18 cellular contexts compared by ENCODE assay signal in the genomic region with DNA sequence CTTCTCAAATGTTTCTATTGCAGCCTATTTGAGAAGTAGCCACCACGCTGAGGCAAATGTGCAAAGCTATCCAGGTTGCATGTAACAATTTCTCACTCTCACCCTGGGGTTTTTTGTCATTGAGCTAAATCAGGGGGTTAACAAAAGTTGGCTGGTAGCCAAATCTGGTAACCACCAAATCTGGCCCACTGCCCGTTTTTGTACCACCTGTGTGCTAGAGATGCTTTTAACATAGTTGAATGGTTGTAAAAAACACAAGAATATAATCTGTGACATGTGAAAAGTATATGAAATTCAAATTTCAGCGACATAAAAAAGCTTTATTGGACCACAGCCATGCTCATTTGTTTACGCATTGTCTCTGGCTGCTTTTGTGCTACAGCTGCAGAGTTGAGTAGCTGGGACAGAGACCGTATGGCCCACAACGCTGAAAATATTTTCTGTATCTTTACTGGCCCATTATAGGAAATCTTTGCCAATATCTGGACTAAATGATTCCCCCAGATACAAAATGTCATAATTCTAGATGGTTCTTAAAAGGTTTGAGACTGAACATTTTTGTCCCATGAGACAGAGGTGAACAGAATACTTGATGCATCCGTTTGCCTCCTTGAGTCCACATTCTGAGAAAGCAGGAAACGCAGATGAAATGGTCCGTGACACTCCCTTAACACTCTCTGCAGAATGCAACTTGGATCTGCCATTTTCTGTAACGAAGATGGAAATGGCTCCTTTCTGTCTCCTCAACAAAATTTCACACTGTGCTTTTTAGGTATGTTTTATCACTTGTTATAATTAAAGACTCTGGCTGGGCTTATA.
DNase-seq lines count a peak whose midpoint lies in the region; ATAC-seq and TF ChIP-seq lines count a peak whose summit lies in the region.
"Had no signal": no experiment of that assay in that cellular context is flagged by ENCODE, and none has a peak within 500 bp of the region (broad histone marks: within the 10 kb centered on the region; RNA-seq: fewer than 3 reads in every experiment).

No MANE protein-coding gene starts in this region.

- no peaks in the 10 kb centered on the region for H3K36me3 ChIP-seq in neuronal stem cell (replicated peaks in 1 of 2; ENCODE audit: control insufficient read depth in 2 of 2, insufficient read depth in 2 of 2, low read length in 2 of 2)
- H3K36me3 ChIP-seq in CD8-positive, alpha-beta memory T cell (ENCODE audit: insufficient read depth, low read length): no peaks in the 10 kb centered on the region
- H3K36me3 ChIP-seq: breast epithelium, esophagus squamous epithelium, HAP-1 had no signal

- H3K4me3 ChIP-seq in fibroblast of the aortic adventitia (ENCODE audit: low read depth, low read length) (no peak overlapping the region), neuronal stem cell (ENCODE audit: low read length in 2 of 2) (no peak overlapping the region)
- no peak overlapping the region for H3K4me3 ChIP-seq in CD8-positive, alpha-beta memory T cell (ENCODE audit: low read length)
- H3K4me3 ChIP-seq: breast epithelium, esophagus squamous epithelium, HAP-1, hepatocyte had no signal

- H2AK5ac ChIP-seq in neuronal stem cell (ENCODE audit: low read depth, low read length): no peak overlapping the region

- no peak overlapping the region for H2BK120ac ChIP-seq in neuronal stem cell (ENCODE audit: low read depth, low read length)

- H3K4me2 ChIP-seq in neuronal stem cell (ENCODE audit: insufficient read depth, low read length, poor library complexity, severe bottlenecking): no peak overlapping the region
- H3K4me2 ChIP-seq: hepatocyte had no signal

- no peak overlapping the region for H3K14ac ChIP-seq in neuronal stem cell (ENCODE audit: low read length)

- no CpG with 5 or more reads among the region's 10 CpGs for WGBS in neuronal stem cell (ENCODE audit: extremely low coverage in 2 of 2, insufficient read length in 2 of 2, insufficient replicate concordance in 1 of 2), 2 donors

- no peak overlapping the region for H2AFZ ChIP-seq in neuronal stem cell (ENCODE audit: low read length)
- H2AFZ ChIP-seq: hepatocyte had no signal

- ATAC-seq in HG02852 (IDR thresholded peaks at IDR 0.05; ENCODE audit: unreplicated experiment): no peak
- ATAC-seq: HepG2 had no signal

- no peaks in the 10 kb centered on the region for H3K36me3 Mint-ChIP-seq in CD8-positive, alpha-beta memory T cell
- H3K36me3 Mint-ChIP-seq: activated naive CD8-positive, alpha-beta T cell treated with anti-CD3 and anti-CD28 coated beads for 36 hours had no signal

- DNase-seq in COR-L47 (lab: John Stamatoyannopoulos, UW) (peak; percentile 81), NCI-H1092 treated with DMSO at 0.1 percent for 48 hours (lab: John Stamatoyannopoulos, UW) (peak; percentile 65), NCI-H446 treated with DMSO at 0.1 percent for 48 hours (lab: John Stamatoyannopoulos, UW) (peak; percentile 2), fibroblast of the aortic adventitia (ENCODE audit: low read depth) (peak; percentile 30), neuronal stem cell (ENCODE audit: low spot score) (no peak)
- DNase-seq in stimulated activated CD4-positive, alpha-beta T cell treated with anti-CD3 and anti-CD28 coated beads, Interleukin-12 subunit alpha, Interleukin-12 subunit beta, amount 100 ng/mL, for 4 hours: no peak
- DNase-seq in CD8-positive, alpha-beta memory T cell: no peak
- DNase-seq: activated CD4-positive, alpha-beta T cell treated with anti-CD3 and anti-CD28 coated beads, Interleukin-2, amount 50 U/mL, for 48 hours; activated naive CD8-positive, alpha-beta T cell treated with anti-CD3 and anti-CD28 coated beads for 36 hours; activated T-cell treated with anti-CD3 and anti-CD28 coated beads, Interleukin-2, amount 50 U/mL, for 24 hours; esophagus squamous epithelium; kidney glomerular epithelial cell; MV-4-11 had no signal

- no peak overlapping the region for H2BK5ac ChIP-seq in neuronal stem cell (ENCODE audit: low read length)

- H3K9ac ChIP-seq in neuronal stem cell (ENCODE audit: low read depth, low read length, poor library complexity): no peak overlapping the region

- no peak overlapping the region for H4K91ac ChIP-seq in neuronal stem cell (ENCODE audit: low read depth, low read length, poor library complexity)

- no peak overlapping the region for H3K4ac ChIP-seq in neuronal stem cell (ENCODE audit: low read length)

- H3K4me1 ChIP-seq in neuronal stem cell (ENCODE audit: control insufficient read depth in 2 of 2, insufficient read depth in 1 of 2, low read depth in 1 of 2, low read length in 2 of 2): no peaks in the 10 kb centered on the region
- H3K4me1 ChIP-seq in CD8-positive, alpha-beta memory T cell (ENCODE audit: insufficient read depth, low read length): no peaks in the 10 kb centered on the region
- H3K4me1 ChIP-seq: breast epithelium, HAP-1 had no signal

- H3K23ac ChIP-seq in neuronal stem cell (ENCODE audit: low read depth, low read length, poor library complexity): no peak overlapping the region

- CTCF ChIA-PET in CD8-positive, alpha-beta memory T cell (lab: Charles Lee): no interaction called here

- peaks cover 0 to 10% (median 4%) of the 10 kb centered on the region in 5 donors for H3K9me3 Mint-ChIP-seq in CD8-positive, alpha-beta memory T cell
- H3K9me3 Mint-ChIP-seq: activated naive CD8-positive, alpha-beta T cell treated with anti-CD3 and anti-CD28 coated beads for 36 hours had no signal

- POLR2A ChIA-PET in CD8-positive, alpha-beta memory T cell (lab: Charles Lee): no interaction called here

- H3K27me3 Mint-ChIP-seq in CD8-positive, alpha-beta memory T cell: peaks cover 0 to 1% of the 10 kb centered on the region in 2 donors
- H3K27me3 Mint-ChIP-seq: activated naive CD8-positive, alpha-beta T cell treated with anti-CD3 and anti-CD28 coated beads for 36 hours; activated T-cell treated with anti-CD3 and anti-CD28 coated beads, Interleukin-2, amount 50 U/mL, for 24 hours had no signal

- no peak overlapping the region for H3K4me3 Mint-ChIP-seq in CD8-positive, alpha-beta memory T cell
- H3K4me3 Mint-ChIP-seq: activated naive CD8-positive, alpha-beta T cell treated with anti-CD3 and anti-CD28 coated beads for 36 hours; activated T-cell treated with anti-CD3 and anti-CD28 coated beads, Interleukin-2, amount 50 U/mL, for 24 hours had no signal

- H4K8ac ChIP-seq in neuronal stem cell (ENCODE audit: low read depth, low read length): no peak overlapping the region

- no peaks in the 10 kb centered on the region for H3K27me3 ChIP-seq in neuronal stem cell (ENCODE audit: control insufficient read depth in 3 of 3, insufficient read depth in 3 of 3, low read depth in 1 of 3, low read length in 3 of 3)
- no peaks in the 10 kb centered on the region for H3K27me3 ChIP-seq in CD8-positive, alpha-beta memory T cell (ENCODE audit: insufficient read depth, low read length, poor library complexity, severe bottlenecking)
- H3K27me3 ChIP-seq: breast epithelium, esophagus squamous epithelium, hepatocyte had no signal

- no peak overlapping the region for H2BK15ac ChIP-seq in neuronal stem cell (ENCODE audit: low read length)

- H2BK12ac ChIP-seq in neuronal stem cell (ENCODE audit: low read length): no peak overlapping the region

- no peak overlapping the region for H3K18ac ChIP-seq in neuronal stem cell (ENCODE audit: low read length)

- TF ChIP-seq CTCF in fibroblast of the aortic adventitia (IDR thresholded peaks at IDR 0.05; ENCODE audit: insufficient read depth, low read length): no peak

- no peaks in the 10 kb centered on the region for H3K9me3 ChIP-seq in neuronal stem cell (replicated peaks in 1 of 2; ENCODE audit: control insufficient read depth in 2 of 2, insufficient read depth in 1 of 2, low read depth in 1 of 2, low read length in 2 of 2)
- H3K9me3 ChIP-seq in CD8-positive, alpha-beta memory T cell (ENCODE audit: low read length): no peaks in the 10 kb centered on the region
- H3K9me3 ChIP-seq: breast epithelium, esophagus squamous epithelium, HAP-1 had no signal

- H3K27ac ChIP-seq in neuronal stem cell (replicated peaks; ENCODE audit: low read length): no peak overlapping the region
- H3K27ac ChIP-seq in CD8-positive, alpha-beta memory T cell (ENCODE audit: low read depth, low read length): no peak overlapping the region
- H3K27ac ChIP-seq: breast epithelium, hepatocyte had no signal

- H3K27ac Mint-ChIP-seq in CD8-positive, alpha-beta memory T cell: no peak overlapping the region
- H3K27ac Mint-ChIP-seq: activated naive CD8-positive, alpha-beta T cell treated with anti-CD3 and anti-CD28 coated beads for 36 hours; activated T-cell treated with anti-CD3 and anti-CD28 coated beads, Interleukin-2, amount 50 U/mL, for 24 hours had no signal

- H3K4me1 Mint-ChIP-seq in CD8-positive, alpha-beta memory T cell: no peaks in the 10 kb centered on the region
- H3K4me1 Mint-ChIP-seq: activated naive CD8-positive, alpha-beta T cell treated with anti-CD3 and anti-CD28 coated beads for 36 hours had no signal

- H3K79me1 ChIP-seq in neuronal stem cell (ENCODE audit: low read depth, low read length): no peaks in the 10 kb centered on the region

Comparison
In these comparisons a context has a peak if more than half of its experiments do, and no peak if none do; other contexts are left out.
1. DNase-seq: peak in COR-L47 (single experiment), NCI-H1092 treated with DMSO at 0.1 percent for 48 hours (single experiment), NCI-H446 treated with DMSO at 0.1 percent for 48 hours (single experiment) and fibroblast of the aortic adventitia (single experiment); none in neuronal stem cell (single experiment), stimulated activated CD4-positive, alpha-beta T cell treated with anti-CD3 and anti-CD28 coated beads, Interleukin-12 subunit alpha, Interleukin-12 subunit beta, amount 100 ng/mL, for 4 hours (single experiment) and CD8-positive, alpha-beta memory T cell (0 of 5).